Comparison of ENCODE assay signal across 8 cellular contexts in the genomic region with DNA sequence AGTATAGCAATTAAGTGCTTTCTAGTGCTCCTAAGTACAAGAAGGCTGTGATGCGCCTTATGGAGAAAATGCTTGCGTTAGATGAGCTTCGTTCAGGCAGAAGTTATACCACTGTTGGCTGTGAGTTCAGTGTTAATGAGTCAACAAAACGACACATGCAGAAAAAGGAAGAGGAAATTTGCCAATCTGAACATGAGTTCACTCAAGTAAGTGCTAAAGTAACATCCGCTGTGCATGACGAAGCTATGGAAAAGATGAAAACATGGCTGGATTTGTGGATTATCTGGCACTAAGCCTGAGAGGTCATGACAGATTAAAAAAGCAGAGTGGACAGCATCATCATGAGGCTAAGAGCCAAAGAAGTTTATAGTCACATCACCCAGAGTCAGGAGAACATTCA. TPM values are rescaled to one million over a fixed set of nuclear protein-coding genes. Genes with fewer than 3 reads are reported as not detected.
DNase-seq lines count a peak whose midpoint lies in the region; ATAC-seq and TF ChIP-seq lines count a peak whose summit lies in the region.
"Had no signal": no experiment of that assay in that cellular context is flagged by ENCODE, and none has a peak within 500 bp of the region (broad histone marks: within the 10 kb centered on the region; RNA-seq: fewer than 3 reads in every experiment).

No MANE protein-coding gene starts in this region.

- H3K9me3 Mint-ChIP-seq in IgD-negative memory B cell: peaks cover 0 to 2% (median 0%) of the 10 kb centered on the region in 3 donors
- no peaks in the 10 kb centered on the region for H3K9me3 Mint-ChIP-seq in activated CD4-positive, alpha-beta memory T cell treated with anti-CD3 and anti-CD28 coated beads for 36 hours

- 40% methylated on average over 6 of the region's 6 CpGs for WGBS in right cardiac atrium

- BruUV-seq in PC-9 (replicated peaks; lab: Mats Ljungman, UMichigan): no TSS peak

- H3K27me3 ChIP-seq in right cardiac atrium (ENCODE audit: control insufficient read depth, insufficient read depth): no peaks in the 10 kb centered on the region
- H3K27me3 ChIP-seq in PC-9 (ENCODE audit: insufficient read depth, low read depth): no peaks in the 10 kb centered on the region

- no peak overlapping the region for H3K4me2 ChIP-seq in PC-9

- H3K4me3 ChIP-seq in right cardiac atrium (ENCODE audit: low read length) (no peak overlapping the region), PC-9 (no peak overlapping the region)

- CTCF ChIA-PET in activated CD4-positive, alpha-beta memory T cell treated with anti-CD3 and anti-CD28 coated beads for 36 hours (lab: Charles Lee): interaction anchor here (0.8 to 6.1 kb wide), 7 partner anchors 15 to 66 kb away, joined by 3 to 27 read pairs (median 4); a partner anchor contains a TSS
- CTCF ChIA-PET in PC-9 (lab: Charles Lee): no interaction called here

- peak overlapping the region; percentile 87 for H3K27ac ChIP-seq in right cardiac atrium (ENCODE audit: low read length)
- H3K27ac ChIP-seq in PC-9: no peak overlapping the region

- H3K4me3 Mint-ChIP-seq in IgD-negative memory B cell: peak overlapping the region; percentile 31 to 86 (median 81)
- H3K4me3 Mint-ChIP-seq in activated CD4-positive, alpha-beta memory T cell treated with anti-CD3 and anti-CD28 coated beads for 36 hours: no peak overlapping the region

- no peak overlapping the region for H2AFZ ChIP-seq in PC-9

- intact Hi-C loops in activated CD4-positive, alpha-beta memory T cell treated with anti-CD3 and anti-CD28 coated beads for 36 hours (cut with micrococcal nuclease): no loop called here
- intact Hi-C loops in right cardiac atrium (cut with DNase I): no loop called here
- intact Hi-C loops in PC-9 (cut with micrococcal nuclease; ENCODE audit: unreplicated experiment): no loop called here

- no peaks in the 10 kb centered on the region for H3K9me3 ChIP-seq in right cardiac atrium (ENCODE audit: control insufficient read depth, low read length)
- no peaks in the 10 kb centered on the region for H3K9me3 ChIP-seq in PC-9 (ENCODE audit: insufficient read depth, low read depth)

- H3K27ac Mint-ChIP-seq in IgD-negative memory B cell: peak overlapping the region; percentile 50 to 98 (median 77)
- H3K27ac Mint-ChIP-seq in activated CD4-positive, alpha-beta memory T cell treated with anti-CD3 and anti-CD28 coated beads for 36 hours: peak overlapping the region; percentile 5

- no peak for DNase-seq in activated CD4-positive, alpha-beta memory T cell treated with anti-CD3 and anti-CD28 coated beads for 36 hours
- no peak for DNase-seq in right cardiac atrium
- peak; percentile 91 for DNase-seq in stromal cell of bone marrow (ENCODE audit: low read depth)
- DNase-seq in PC-9: no peak
- no peak for DNase-seq in germinal center (ENCODE audit: low spot score)
- DNase-seq: stimulated activated CD4-positive, alpha-beta T cell treated with anti-CD3 and anti-CD28 coated beads, Interleukin-2, amount 100 ng/mL, for 48 hours had no signal

- H3K79me2 ChIP-seq in PC-9 (ENCODE audit: low read depth): peaks cover 46% of the 10 kb centered on the region

- no peaks in the 10 kb centered on the region; the same call in 1 of the 2 replicates for H4K20me1 ChIP-seq in PC-9 (ENCODE audit: insufficient read depth)

- peaks cover 42% of the 10 kb centered on the region for H3F3A ChIP-seq in PC-9 (ENCODE audit: insufficient read depth, low read depth)

- peaks cover 46 to 80% (median 62%) of the 10 kb centered on the region in 3 donors for H3K4me1 Mint-ChIP-seq in IgD-negative memory B cell
- H3K4me1 Mint-ChIP-seq in activated CD4-positive, alpha-beta memory T cell treated with anti-CD3 and anti-CD28 coated beads for 36 hours (ENCODE audit: low read depth): peaks cover 79% of the 10 kb centered on the region

- no peaks in the 10 kb centered on the region for H3K27me3 Mint-ChIP-seq in IgD-negative memory B cell
- H3K27me3 Mint-ChIP-seq in activated CD4-positive, alpha-beta memory T cell treated with anti-CD3 and anti-CD28 coated beads for 36 hours: no peaks in the 10 kb centered on the region

- POLR2A ChIA-PET in activated CD4-positive, alpha-beta memory T cell treated with anti-CD3 and anti-CD28 coated beads for 36 hours (lab: Charles Lee): interaction anchor here (0.8 to 1.9 kb wide), 3 partner anchors 16 to 66 kb away, joined by 4 to 6 read pairs (median 4); no protein-coding TSS in a partner anchor
- POLR2A ChIA-PET in PC-9 (lab: Charles Lee; ENCODE audit: unreplicated experiment): no interaction called here

- peaks cover 3% of the 10 kb centered on the region; the same call in 1 of the 2 replicates for H3K36me3 ChIP-seq in PC-9 (ENCODE audit: low read depth)

- ATAC-seq in right cardiac atrium (peak; percentile 8 to 64), HG03097 (IDR thresholded peaks at IDR 0.05; ENCODE audit: low FRiP score, unreplicated experiment) (no peak)

- no peaks in the 10 kb centered on the region for H3K9me2 ChIP-seq in PC-9 (ENCODE audit: insufficient read depth)

- TF ChIP-seq CTCF in PC-9 (conservative IDR thresholded peaks at IDR 0.05): no peak

- H3K4me1 ChIP-seq in right cardiac atrium (ENCODE audit: control insufficient read depth, insufficient read depth, low read length) (peaks cover 14% of the 10 kb centered on the region), PC-9 (replicated peaks; ENCODE audit: insufficient read depth) (peaks cover 37% of the 10 kb centered on the region)

- peaks cover 6% of the 10 kb centered on the region for H3K36me3 Mint-ChIP-seq in IgD-negative memory B cell
- H3K36me3 Mint-ChIP-seq in activated CD4-positive, alpha-beta memory T cell treated with anti-CD3 and anti-CD28 coated beads for 36 hours: peaks cover 25% of the 10 kb centered on the region

RNA-seq across cellular contexts. Expression of a gene that starts 36.9 kb away (rescaled TPM):
- polyA plus RNA-seq in IgD-negative memory B cell: 117 TPM
- total RNA-seq in activated CD4-positive, alpha-beta memory T cell treated with anti-CD3 and anti-CD28 coated beads for 36 hours: 10 to 100 TPM; 33.6 to 37.5 TPM
- 10 to 100 TPM; 13.6 to 26.6 (median 15.7) TPM for total RNA-seq in right cardiac atrium
- polyA plus RNA-seq in right cardiac atrium: 12.9 TPM
- 31.6 and 39.3 TPM in 2 replicates for total RNA-seq in PC-9 (2021)
